ENCODE assay signal across 19 cellular contexts in the genomic region with DNA sequence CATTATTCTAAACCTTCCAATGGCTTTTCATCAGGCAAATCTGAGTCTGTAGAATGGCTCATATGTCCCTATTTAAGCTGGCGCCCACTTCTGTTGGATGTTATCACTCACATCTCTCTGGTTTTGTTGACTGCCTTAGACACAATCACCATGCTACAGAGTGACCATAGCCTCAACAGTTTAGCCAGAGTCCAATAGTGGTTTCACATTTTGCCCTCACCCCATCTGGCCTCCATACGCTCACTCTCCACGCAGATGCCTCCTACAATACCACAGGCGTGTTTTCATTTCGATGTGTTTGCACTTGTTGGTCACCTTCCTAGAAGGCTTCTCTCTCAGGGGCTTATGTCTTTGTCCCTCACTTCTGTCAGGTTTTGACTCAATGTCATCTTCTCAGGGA. TPM values are rescaled to one million over a fixed set of nuclear protein-coding genes. Genes with fewer than 3 reads are reported as not detected.
DNase-seq lines count a peak whose midpoint lies in the region; ATAC-seq and TF ChIP-seq lines count a peak whose summit lies in the region.
"Had no signal": no experiment of that assay in that cellular context is flagged by ENCODE, and none has a peak within 500 bp of the region (broad histone marks: within the 10 kb centered on the region; RNA-seq: fewer than 3 reads in every experiment).

No MANE protein-coding gene starts in this region.

- DNase-seq in CD4-positive, alpha-beta memory T cell, result no peak
- peak; percentile 56 for DNase-seq in HFF-Myc (ENCODE audit: extremely low read depth, low read depth)
- no peak for DNase-seq in activated CD8-positive, alpha-beta T cell treated with anti-CD3 and anti-CD28 coated beads for 36 hours
- no peak for DNase-seq in naive thymus-derived CD4-positive, alpha-beta T cell
- DNase-seq in dorsolateral prefrontal cortex, result no peak
- no peak for DNase-seq in activated T-cell treated with anti-CD3 and anti-CD28 coated beads, Interleukin-2, amount 50 U/mL, for 48 hours
- DNase-seq in globus pallidus (ENCODE audit: low spot score), result no peak
- DNase-seq: CD4-positive, CD25-positive, alpha-beta regulatory T cell; DMS 273 treated with DMSO at 0.1 percent for 48 hours; H7; Karpas-422; NCI-H1417 treated with DMSO at 0.1 percent for 48 hours; NCI-H2029; NCI-H2171 treated with DMSO at 0.1 percent for 48 hours; NCI-H82; SIG-M5 had no signal

- no peaks in the 10 kb centered on the region for H3K27me3 ChIP-seq in CD4-positive, alpha-beta memory T cell (ENCODE audit: insufficient read depth, low read length)
- H3K27me3 ChIP-seq in naive thymus-derived CD4-positive, alpha-beta T cell (ENCODE audit: control insufficient read depth in 2 of 2, insufficient read depth in 2 of 2, low read length in 2 of 2), result no peaks in the 10 kb centered on the region
- H3K27me3 ChIP-seq in dorsolateral prefrontal cortex, result no peaks in the 10 kb centered on the region

- POLR2A ChIA-PET in CD4-positive, alpha-beta memory T cell (lab: Charles Lee; ENCODE audit: partially characterized antibody), result interaction anchor here (1.7 kb wide), 1 partner anchor 10 kb away, joined by 6 read pairs; no protein-coding TSS in a partner anchor
- POLR2A ChIA-PET in activated CD8-positive, alpha-beta T cell treated with anti-CD3 and anti-CD28 coated beads for 36 hours (lab: Charles Lee), result no interaction called here
- POLR2A ChIA-PET in naive thymus-derived CD4-positive, alpha-beta T cell (lab: Charles Lee), result no interaction called here

- peaks cover 0 to 4% (median 2%) of the 10 kb centered on the region in 8 donors for H3K9me3 Mint-ChIP-seq in CD4-positive, alpha-beta memory T cell
- H3K9me3 Mint-ChIP-seq in activated CD8-positive, alpha-beta T cell treated with anti-CD3 and anti-CD28 coated beads for 36 hours, result peaks cover 3% of the 10 kb centered on the region
- H3K9me3 Mint-ChIP-seq in naive thymus-derived CD4-positive, alpha-beta T cell, result peaks cover 0 to 4% (median 0%) of the 10 kb centered on the region in 11 donors

- H3K36me3 Mint-ChIP-seq in CD4-positive, alpha-beta memory T cell, result peaks cover 27 to 40% of the 10 kb centered on the region in 2 donors
- no peaks in the 10 kb centered on the region for H3K36me3 Mint-ChIP-seq in activated CD8-positive, alpha-beta T cell treated with anti-CD3 and anti-CD28 coated beads for 36 hours (ENCODE audit: low read depth)
- H3K36me3 Mint-ChIP-seq in naive thymus-derived CD4-positive, alpha-beta T cell, result peaks cover 0 to 10% (median 4%) of the 10 kb centered on the region in 5 donors
- H3K36me3 Mint-ChIP-seq: CD4-positive, CD25-positive, alpha-beta regulatory T cell had no signal

- H3K4me1 ChIP-seq in CD4-positive, alpha-beta memory T cell (ENCODE audit: insufficient read depth, low read length), result peaks cover 14% of the 10 kb centered on the region
- no peaks in the 10 kb centered on the region for H3K4me1 ChIP-seq in naive thymus-derived CD4-positive, alpha-beta T cell (ENCODE audit: control insufficient read depth in 2 of 2, insufficient read depth in 2 of 2, low read length in 2 of 2)

- TF ChIP-seq CTCF in HFF-Myc (IDR thresholded peaks at IDR 0.05; ENCODE audit: low read depth, low read length, missing control alignments) (no peak), dorsolateral prefrontal cortex (IDR thresholded peaks at IDR 0.05 in 54 of 56, conservative IDR thresholded peaks at IDR 0.05 in 2 of 56; ENCODE audit: low read depth in 1 of 56, partially characterized antibody in 56 of 56) (no peak)
- no peak for TF ChIP-seq CTCF in activated CD8-positive, alpha-beta T cell treated with anti-CD3 and anti-CD28 coated beads for 36 hours (IDR thresholded peaks at IDR 0.05)

- peaks cover 14 to 66% (median 43%) of the 10 kb centered on the region in 4 donors for H3K4me1 Mint-ChIP-seq in CD4-positive, alpha-beta memory T cell
- H3K4me1 Mint-ChIP-seq in activated CD8-positive, alpha-beta T cell treated with anti-CD3 and anti-CD28 coated beads for 36 hours (ENCODE audit: low read depth), result peaks cover 9% of the 10 kb centered on the region
- H3K4me1 Mint-ChIP-seq in naive thymus-derived CD4-positive, alpha-beta T cell, result peaks cover 4 to 35% (median 13%) of the 10 kb centered on the region in 7 donors

- H3K4me3 ChIP-seq in CD4-positive, alpha-beta memory T cell (ENCODE audit: low read length in 2 of 2), result no peak overlapping the region
- H3K4me3 ChIP-seq in HFF-Myc (replicated peaks; ENCODE audit: low read depth, low read length) (no peak overlapping the region), dorsolateral prefrontal cortex (no peak overlapping the region)
- H3K4me3 ChIP-seq in naive thymus-derived CD4-positive, alpha-beta T cell (ENCODE audit: low read length), result no peak overlapping the region

- H3K27ac ChIP-seq in CD4-positive, alpha-beta memory T cell (ENCODE audit: low read depth, low read length), result no peak overlapping the region
- no peak overlapping the region for H3K27ac ChIP-seq in naive thymus-derived CD4-positive, alpha-beta T cell (ENCODE audit: low read depth, low read length)
- no peak overlapping the region for H3K27ac ChIP-seq in dorsolateral prefrontal cortex

- no peaks in the 10 kb centered on the region for H3K27me3 Mint-ChIP-seq in CD4-positive, alpha-beta memory T cell
- H3K27me3 Mint-ChIP-seq in activated CD8-positive, alpha-beta T cell treated with anti-CD3 and anti-CD28 coated beads for 36 hours, result no peaks in the 10 kb centered on the region
- H3K27me3 Mint-ChIP-seq in naive thymus-derived CD4-positive, alpha-beta T cell, result peaks cover 0 to 13% (median 0%) of the 10 kb centered on the region in 5 donors
- H3K27me3 Mint-ChIP-seq: CD4-positive, CD25-positive, alpha-beta regulatory T cell had no signal

- no peaks in the 10 kb centered on the region for H3K36me3 ChIP-seq in CD4-positive, alpha-beta memory T cell (ENCODE audit: insufficient read depth, low read length)
- no peaks in the 10 kb centered on the region for H3K36me3 ChIP-seq in naive thymus-derived CD4-positive, alpha-beta T cell (ENCODE audit: control insufficient read depth in 2 of 3, insufficient read depth in 3 of 3, low read length in 3 of 3)

- CTCF ChIA-PET in CD4-positive, alpha-beta memory T cell (lab: Charles Lee; ENCODE audit: partially characterized antibody), result no interaction called here
- CTCF ChIA-PET in activated CD8-positive, alpha-beta T cell treated with anti-CD3 and anti-CD28 coated beads for 36 hours (lab: Charles Lee), result no interaction called here
- CTCF ChIA-PET in naive thymus-derived CD4-positive, alpha-beta T cell (lab: Charles Lee), result no interaction called here

- H3K4me3 Mint-ChIP-seq in CD4-positive, alpha-beta memory T cell, result peak overlapping the region; percentile 22 to 74 (median 58)
- peak overlapping the region; percentile 9 for H3K4me3 Mint-ChIP-seq in activated CD8-positive, alpha-beta T cell treated with anti-CD3 and anti-CD28 coated beads for 36 hours
- peak overlapping the region in 1 of 10 donors; percentile 59 for H3K4me3 Mint-ChIP-seq in naive thymus-derived CD4-positive, alpha-beta T cell
- H3K4me3 Mint-ChIP-seq: CD4-positive, CD25-positive, alpha-beta regulatory T cell had no signal

- no peaks in the 10 kb centered on the region for H3K9me3 ChIP-seq in CD4-positive, alpha-beta memory T cell (ENCODE audit: control insufficient read depth in 1 of 2, low read length in 2 of 2)
- H3K9me3 ChIP-seq in naive thymus-derived CD4-positive, alpha-beta T cell (ENCODE audit: control insufficient read depth in 2 of 3, low read length in 3 of 3), result no peaks in the 10 kb centered on the region

- ATAC-seq in activated CD8-positive, alpha-beta T cell treated with anti-CD3 and anti-CD28 coated beads for 36 hours, result peak; percentile 45
- ATAC-seq in naive thymus-derived CD4-positive, alpha-beta T cell, result peak; percentile 38

- peak overlapping the region in 6 of 7 donors; percentile 6 to 75 (median 45) for H3K27ac Mint-ChIP-seq in CD4-positive, alpha-beta memory T cell
- H3K27ac Mint-ChIP-seq in activated CD8-positive, alpha-beta T cell treated with anti-CD3 and anti-CD28 coated beads for 36 hours, result peak overlapping the region; percentile 60
- no peak overlapping the region for H3K27ac Mint-ChIP-seq in naive thymus-derived CD4-positive, alpha-beta T cell
- H3K27ac Mint-ChIP-seq: CD4-positive, CD25-positive, alpha-beta regulatory T cell had no signal

- intact Hi-C loops in CD4-positive, alpha-beta memory T cell (cut with micrococcal nuclease), result no loop called here
- intact Hi-C loops in activated CD8-positive, alpha-beta T cell treated with anti-CD3 and anti-CD28 coated beads for 36 hours (cut with micrococcal nuclease), result no loop called here
- intact Hi-C loops in naive thymus-derived CD4-positive, alpha-beta T cell (cut with micrococcal nuclease), result no loop called here
- intact Hi-C loops in dorsolateral prefrontal cortex (cut with DNase I), result no loop called here

RNA-seq across cellular contexts. Expression of a gene that starts 3.4 kb away (rescaled TPM):
- total RNA-seq in CD4-positive, alpha-beta memory T cell, result 10 to 100 TPM; 62.2 to 63.2 TPM
- 100 to 1,000 TPM; 133 to 196 TPM for polyA plus RNA-seq in CD4-positive, alpha-beta memory T cell
- total RNA-seq in activated CD8-positive, alpha-beta T cell treated with anti-CD3 and anti-CD28 coated beads for 36 hours, result 1 to 10 TPM; 4.7 to 4.9 TPM
- 10 to 100 TPM in 1 of 5 experiments, 1 to 10 TPM in 4; 1.1 to 33.7 (median 2.7) TPM for total RNA-seq in naive thymus-derived CD4-positive, alpha-beta T cell
- polyA plus RNA-seq in naive thymus-derived CD4-positive, alpha-beta T cell, result 1 to 10 TPM in 1 of 2 donors, under 1 TPM in 1; 0.43 to 1.9 TPM
- total RNA-seq in dorsolateral prefrontal cortex, result under 1 TPM in 13 of 120 experiments, not detected in 107; 0.33 to 0.97 (median 0.40) TPM
- total RNA-seq: A673, Daoy, H7, NCI-H460 had no signal

Comparison
In these comparisons a context has a peak if more than half of its experiments do, and no peak if none do; other contexts are left out.
1. H3K27ac Mint-ChIP-seq: peak in CD4-positive, alpha-beta memory T cell (6 of 7) and activated CD8-positive, alpha-beta T cell treated with anti-CD3 and anti-CD28 coated beads for 36 hours (single experiment); none in naive thymus-derived CD4-positive, alpha-beta T cell (0 of 9).